In the genomic region with DNA sequence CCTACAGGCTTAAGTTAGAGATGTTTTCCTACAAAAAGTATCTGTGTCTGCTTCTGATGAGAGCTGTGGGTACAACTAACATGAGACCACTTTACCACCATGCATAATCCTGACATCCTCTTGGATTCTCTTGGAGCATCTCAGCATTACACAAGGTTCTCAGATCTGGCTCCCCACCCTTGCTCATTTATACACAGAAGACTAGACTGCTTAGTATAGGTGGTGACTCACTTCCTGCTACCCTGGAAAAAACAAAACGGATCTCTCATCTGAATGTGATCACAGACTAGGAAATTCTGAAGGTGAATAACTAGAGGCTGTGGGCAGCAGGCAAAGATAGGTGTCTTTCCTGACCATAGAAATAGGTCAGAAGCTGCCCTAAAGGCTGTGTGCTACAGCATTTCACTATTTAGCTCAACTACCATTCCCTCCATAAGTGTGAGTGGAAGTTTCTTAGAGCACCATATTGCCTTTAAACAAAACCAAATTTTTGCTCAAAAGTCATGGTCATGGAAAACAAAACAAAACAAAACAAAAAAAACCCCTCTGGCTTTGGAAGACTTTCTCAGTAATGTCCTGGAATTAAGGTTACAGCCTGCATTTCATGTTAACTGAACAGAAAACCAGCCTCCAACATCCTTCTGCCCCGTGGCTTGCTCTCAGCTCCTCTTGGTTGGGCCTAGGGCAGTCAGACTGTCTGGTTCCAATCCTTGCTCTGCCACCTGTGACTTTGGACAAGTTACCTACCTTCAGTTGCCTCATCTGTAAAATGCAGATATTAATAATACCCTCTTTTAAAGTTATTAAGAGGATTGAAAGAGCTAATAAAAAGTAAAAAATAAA, we compare ENCODE assay signal across 7 cellular contexts.
A peak's percentile ranks its signal among the peaks of the same experiment; 100 is the strongest.
DNase-seq lines count a peak whose midpoint lies in the region; ATAC-seq and TF ChIP-seq lines count a peak whose summit lies in the region.
"Not testable (repeated sequence)": the region's sequence is repeated elsewhere in the genome, so short reads cannot be mapped to it uniquely, and the experiment has no call there.

No MANE protein-coding gene starts in this region.

- not testable (repeated sequence) for H2AFZ ChIP-seq in mammary epithelial cell (ENCODE audit: low read depth, low read length); smooth muscle cell (ENCODE audit: low read depth)

- in situ Hi-C loops in mammary epithelial cell (cut with MboI; ENCODE audit: low sequenced_read_pairs in 2 of 2) = not testable (repeated sequence)

- 100% methylated on average over 1 of the region's 2 CpGs for WGBS in mammary epithelial cell (ENCODE audit: low coverage, missing lambda C conversion rate)
- WGBS in smooth muscle cell (ENCODE audit: low lambda C conversion rate) = 36% methylated on average over 2 of the region's 2 CpGs

- TF ChIP-seq CTCF in Calu3 (IDR thresholded peaks at IDR 0.05; ENCODE audit: unreplicated experiment); RWPE2 (IDR thresholded peaks at IDR 0.05; ENCODE audit: poor library complexity, severe bottlenecking); mammary epithelial cell (conservative IDR thresholded peaks at IDR 0.05 in 1 of 2, IDR thresholded peaks at IDR 0.05 in 1 of 2; ENCODE audit: extremely low read depth in 1 of 2, insufficient read depth in 1 of 2, low read depth in 1 of 2, low read length in 2 of 2); smooth muscle cell (IDR thresholded peaks at IDR 0.05; ENCODE audit: borderline replicate concordance, insufficient read depth, poor library complexity, severe bottlenecking): not testable (repeated sequence)

- H4K20me1 ChIP-seq in mammary epithelial cell (ENCODE audit: insufficient read depth, low read length); smooth muscle cell (ENCODE audit: low read depth): not testable (repeated sequence)

- not testable (repeated sequence) for H3K4me1 ChIP-seq in RWPE2 (ENCODE audit: insufficient read depth, poor library complexity, severe bottlenecking); mammary epithelial cell (ENCODE audit: insufficient read depth, low read length); smooth muscle cell (ENCODE audit: low read depth)

- not testable (repeated sequence) for H3K4me3 Mint-ChIP-seq in Calu3 (ENCODE audit: low read depth, unreplicated experiment)
- H3K4me3 Mint-ChIP-seq in activated naive CD4-positive, alpha-beta T cell treated with anti-CD3 and anti-CD28 coated beads, Interleukin-2, amount 50 U/mL, for 24 hours = peak overlapping the region; percentile 49

- not testable (repeated sequence) for H3K27ac ChIP-seq in RWPE2 (ENCODE audit: poor library complexity, severe bottlenecking); mammary epithelial cell (ENCODE audit: insufficient read depth, low read depth, low read length)
- peak overlapping the region; percentile 74 for H3K27ac ChIP-seq in smooth muscle cell (ENCODE audit: low read depth)

- H3K9me3 Mint-ChIP-seq in Calu3 (ENCODE audit: low read depth, unreplicated experiment); activated naive CD4-positive, alpha-beta T cell treated with anti-CD3 and anti-CD28 coated beads, Interleukin-2, amount 50 U/mL, for 24 hours: not testable (repeated sequence)

- DNase-seq in Calu3 = peak; percentile 9
- DNase-seq in RWPE2 (ENCODE audit: low spot score); mammary epithelial cell; smooth muscle cell (lab: John Stamatoyannopoulos, UW; ENCODE audit: unreplicated experiment): not testable (repeated sequence)
- DNase-seq in activated CD4-positive, alpha-beta T cell treated with anti-CD3 and anti-CD28 coated beads for 4 hours = peak; percentile 5 to 9
- peak; percentile 12 for DNase-seq in activated T-cell treated with anti-CD3 and anti-CD28 coated beads for 4 hours

- H3F3A ChIP-seq in smooth muscle cell (ENCODE audit: low read depth) = not testable (repeated sequence)

- not testable (repeated sequence) for BruUV-seq in Calu3 (replicated peaks; lab: Mats Ljungman, UMichigan)
- BruUV-seq in mammary epithelial cell (replicated peaks; lab: Mats Ljungman, UMichigan) = TSS peak; percentile 83

- H3K27me3 ChIP-seq in RWPE2 (ENCODE audit: insufficient read depth, poor library complexity, severe bottlenecking); mammary epithelial cell (ENCODE audit: insufficient read depth, low read length); smooth muscle cell (ENCODE audit: low read depth): not testable (repeated sequence)

- H3K4me1 Mint-ChIP-seq in Calu3 (ENCODE audit: low read depth, unreplicated experiment); activated naive CD4-positive, alpha-beta T cell treated with anti-CD3 and anti-CD28 coated beads, Interleukin-2, amount 50 U/mL, for 24 hours: not testable (repeated sequence)

- intact Hi-C loops in Calu3 (cut with micrococcal nuclease; ENCODE audit: unreplicated experiment); mammary epithelial cell (cut with micrococcal nuclease): not testable (repeated sequence)

- not testable (repeated sequence) for H3K27ac Mint-ChIP-seq in Calu3 (ENCODE audit: unreplicated experiment)
- peak overlapping the region; percentile 89 for H3K27ac Mint-ChIP-seq in activated naive CD4-positive, alpha-beta T cell treated with anti-CD3 and anti-CD28 coated beads, Interleukin-2, amount 50 U/mL, for 24 hours

- dilution Hi-C loops in mammary epithelial cell (cut with HindIII; ENCODE audit: low sequenced_read_pairs) = not testable (repeated sequence)

- not testable (repeated sequence) for H3K4me2 ChIP-seq in mammary epithelial cell (ENCODE audit: insufficient read depth, low read depth, low read length); smooth muscle cell

- CTCF ChIA-PET in Calu3 (lab: Charles Lee); mammary epithelial cell (lab: Charles Lee; ENCODE audit: low non-redundant PET): not testable (repeated sequence)

- H3K27me3 Mint-ChIP-seq in Calu3 (ENCODE audit: unreplicated experiment); activated naive CD4-positive, alpha-beta T cell treated with anti-CD3 and anti-CD28 coated beads, Interleukin-2, amount 50 U/mL, for 24 hours: not testable (repeated sequence)

- H3K36me3 Mint-ChIP-seq in Calu3 (ENCODE audit: insufficient read depth, unreplicated experiment); activated naive CD4-positive, alpha-beta T cell treated with anti-CD3 and anti-CD28 coated beads, Interleukin-2, amount 50 U/mL, for 24 hours: not testable (repeated sequence)

- not testable (repeated sequence) for H3K9ac ChIP-seq in mammary epithelial cell (ENCODE audit: insufficient read depth, low read length); smooth muscle cell (ENCODE audit: low read depth)

- H3K4me3 ChIP-seq in RWPE2 (ENCODE audit: severe bottlenecking); mammary epithelial cell (replicated peaks in 1 of 3; ENCODE audit: insufficient read depth in 1 of 3, low read depth in 2 of 3, low read length in 3 of 3); smooth muscle cell: not testable (repeated sequence)

- not testable (repeated sequence) for H3K9me3 ChIP-seq in RWPE2 (ENCODE audit: severe bottlenecking); mammary epithelial cell (replicated peaks; ENCODE audit: insufficient read depth, low read length); smooth muscle cell (replicated peaks; ENCODE audit: low read depth)

- not testable (repeated sequence) for H3K36me3 ChIP-seq in RWPE2 (ENCODE audit: low read depth); mammary epithelial cell (ENCODE audit: insufficient read depth, low read length); smooth muscle cell (ENCODE audit: low read depth)

- ATAC-seq in RWPE2 (ENCODE audit: low read depth) = peak; percentile 100

- H3K79me2 ChIP-seq in mammary epithelial cell (ENCODE audit: insufficient read depth, low read length); smooth muscle cell (ENCODE audit: low read depth): not testable (repeated sequence)
